ENCODE assay signal across 8 cellular contexts in genomic region chr7:2018786-2019692, GRCh38.
A peak's percentile ranks its signal among the peaks of the same experiment; 100 is the strongest.
DNase-seq lines count a peak whose midpoint lies in the region; ATAC-seq, FAIRE-seq and TF ChIP-seq lines count a peak whose summit lies in the region.

No MANE protein-coding gene starts in this region.

- H3K4me1 ChIP-seq in K562 (replicated peaks in 1 of 2; ENCODE audit: control insufficient read depth in 2 of 2, insufficient read depth in 2 of 2, low read length in 2 of 2) (peaks cover 51 to 70% of the 10 kb centered on the region in 2 experiments), right lobe of liver (no peaks in the 10 kb centered on the region), upper lobe of left lung (peaks cover 5 to 17% (median 14%) of the 10 kb centered on the region in 4 donors)

- peak overlapping the region; percentile 97 for H3K27ac ChIP-seq in K562 (ENCODE audit: extremely low read depth, low read depth, low read length)
- peak overlapping the region in 2 of 3 donors; percentile 33 to 54 for H3K27ac ChIP-seq in right lobe of liver
- peak overlapping the region; percentile 32 to 76 (median 69) for H3K27ac ChIP-seq in upper lobe of left lung

- H4K20me1 ChIP-seq in K562 (replicated peaks; ENCODE audit: control insufficient read depth, insufficient read depth, low read length) = no peaks in the 10 kb centered on the region

- no peaks in the 10 kb centered on the region for H3K9me1 ChIP-seq in K562 (ENCODE audit: control insufficient read depth, insufficient read depth, low read length)

- TF ChIP-seq CTCF in AG09319 (IDR thresholded peaks at IDR 0.05; ENCODE audit: low read depth, low read length) = no peak
- no peak for TF ChIP-seq CTCF in K562 (IDR thresholded peaks at IDR 0.05 in 2 of 3, conservative IDR thresholded peaks at IDR 0.05 in 1 of 3; ENCODE audit: insufficient read depth in 2 of 3, low read depth in 1 of 3, low read length in 3 of 3)
- TF ChIP-seq CTCF in right lobe of liver (IDR thresholded peaks at IDR 0.05) = no peak
- no peak for TF ChIP-seq CTCF in upper lobe of left lung (IDR thresholded peaks at IDR 0.05)

- DNase-seq in AG09319 (ENCODE audit: extremely low read depth, low read depth) (peak; percentile 69), HS-5 (ENCODE audit: low read depth) (peak; percentile 63), K562 (ENCODE audit: extremely low read depth in 1 of 4, low spot score in 3 of 4) (peak; percentile 79 to 97 (median 90)), right lobe of liver (peak; percentile 30 to 53 (median 42)), upper lobe of left lung (peak; percentile 44 to 78), NCI-H1048 (lab: John Stamatoyannopoulos, UW) (no peak), COLO668 (lab: John Stamatoyannopoulos, UW; ENCODE audit: unreplicated experiment) (no peak)
- DNase-seq in stimulated activated naive CD4-positive, alpha-beta T cell (lab: John Stamatoyannopoulos, UW) = no peak

- TF ChIP-seq EP300 in K562 (IDR thresholded peaks at IDR 0.05; ENCODE audit: low read length) (no peak), upper lobe of left lung (IDR thresholded peaks at IDR 0.05) (no peak)

- peak overlapping the region; percentile 75 for H3K4me2 ChIP-seq in K562 (ENCODE audit: insufficient read depth, low read length)

- 17% methylated on average over 29 of the region's 32 CpGs for WGBS in K562 (ENCODE audit: insufficient coverage, low coverage, missing lambda C conversion rate)
- 54% methylated on average over 13 of the region's 32 CpGs for WGBS in right lobe of liver (ENCODE audit: insufficient coverage, low coverage, low lambda C conversion rate, missing lambda C conversion rate)
- WGBS in upper lobe of left lung, 2 donors = 72 to 82% methylated on average over 26 to 31 of the region's 32 CpGs

- peak overlapping the region; percentile 77 for H2AFZ ChIP-seq in K562 (ENCODE audit: low read depth, low read length)

- H3K27me3 ChIP-seq in K562 (ENCODE audit: control insufficient read depth in 2 of 2, insufficient read depth in 2 of 2, low read length in 2 of 2) (no peaks in the 10 kb centered on the region), right lobe of liver (no peaks in the 10 kb centered on the region), upper lobe of left lung (no peaks in the 10 kb centered on the region)

- H3K4me3 ChIP-seq in K562 = no peak overlapping the region
- no peak overlapping the region for H3K4me3 ChIP-seq in right lobe of liver
- H3K4me3 ChIP-seq in upper lobe of left lung = peak overlapping the region in 1 of 4 donors; percentile 2

- peak; percentile 92 for FAIRE-seq in K562 (lab: Jason Lieb, UNC)

- ATAC-seq in K562 (peak; percentile 75), right lobe of liver (peak; percentile 39 to 59 (median 52)), upper lobe of left lung (ENCODE audit: low FRiP score in 2 of 2) (peak; percentile 32 to 85)

- TF ChIP-seq POLR2A in K562 (conservative IDR thresholded peaks at IDR 0.05) (no peak), right lobe of liver (IDR thresholded peaks at IDR 0.05) (no peak), upper lobe of left lung (IDR thresholded peaks at IDR 0.05) (peak in 1 of 4 donors; percentile 33)

- intact Hi-C loops in K562 (cut with micrococcal nuclease) = no loop called here
- intact Hi-C loops in right lobe of liver (cut with DNase I) = no loop called here

- peak in 1 of 2 experiments; percentile 17; a peak in 2 of 4 replicates for TF ChIP-seq RAD21 in K562 (CRISPR knock-in tag; conservative IDR thresholded peaks at IDR 0.05 in 1 of 2, IDR thresholded peaks at IDR 0.05 in 1 of 2)

- BruUV-seq in K562 (replicated peaks; lab: Mats Ljungman, UMichigan) = no TSS peak

- peaks cover 26% of the 10 kb centered on the region for H3K79me2 ChIP-seq in K562 (ENCODE audit: control insufficient read depth, insufficient read depth, low read length)

- H3K9me3 ChIP-seq in K562 (replicated peaks; ENCODE audit: control insufficient read depth, insufficient read depth, low read depth, low read length) (peaks cover under 1% of the 10 kb centered on the region), right lobe of liver (no peaks in the 10 kb centered on the region), upper lobe of left lung (no peaks in the 10 kb centered on the region)

- in situ Hi-C loops in K562 (cut with MboI) = no loop called here

- H3K36me3 ChIP-seq in K562 (ENCODE audit: control insufficient read depth, insufficient read depth, low read length) = no peaks in the 10 kb centered on the region; the same call in 2 of the 3 replicates
- H3K36me3 ChIP-seq in right lobe of liver = no peaks in the 10 kb centered on the region
- H3K36me3 ChIP-seq in upper lobe of left lung = peaks cover 0 to 3% (median 0%) of the 10 kb centered on the region in 4 donors

- POLR2A ChIA-PET in K562 (lab: Yijun Ruan, JAX) = interaction anchor here (0.6 to 1.2 kb wide), 5 partner anchors 11 to 486 kb away, joined by 3 to 4 read pairs (median 3); no protein-coding TSS in a partner anchor

- CTCF ChIA-PET in K562 (lab: Yijun Ruan, JAX; ENCODE audit: low intra/inter-chr PET ratio) = no interaction called here

- H3K9ac ChIP-seq in K562 (ENCODE audit: insufficient read depth in 1 of 2, low read depth in 2 of 2, low read length in 2 of 2) = peak overlapping the region; percentile 81 to 88

TF ChIP-seq in K562, 482 proteins besides CTCF, POLR2A, EP300 and RAD21 (continues in another document):
- peak; percentile 80 for TF ChIP-seq BRD4 (IDR thresholded peaks at IDR 0.05)
- TF ChIP-seq PCBP2 (IDR thresholded peaks at IDR 0.05; ENCODE audit: low read depth, low read length, poor library complexity, severe bottlenecking) = no peak
- TF ChIP-seq ZMIZ1 (IDR thresholded peaks at IDR 0.05; ENCODE audit: low read depth in 2 of 2, low read length in 2 of 2) = no peak
- TF ChIP-seq ZBTB17 (CRISPR knock-in tag; IDR thresholded peaks at IDR 0.05) = no peak
- no peak for TF ChIP-seq TCF3 (CRISPR knock-in tag; IDR thresholded peaks at IDR 0.05)
- no peak for TF ChIP-seq MECOM (CRISPR knock-in tag; IDR thresholded peaks at IDR 0.05)
- peak; percentile 74; the same call in 1 of the 2 replicates for TF ChIP-seq ZBTB7A (IDR thresholded peaks at IDR 0.05; ENCODE audit: borderline replicate concordance, control insufficient read depth, low read depth, low read length)
- no peak for TF ChIP-seq USF2 (CRISPR knock-in tag; IDR thresholded peaks at IDR 0.05)
- peak; percentile 73 for TF ChIP-seq NFRKB (IDR thresholded peaks at IDR 0.05; ENCODE audit: low read depth)
- TF ChIP-seq JUN (IDR thresholded peaks at IDR 0.05; ENCODE audit: borderline replicate concordance, low read depth, low read length) = peak; percentile 68; the same call in 1 of the 2 replicates
- TF ChIP-seq JUN (CRISPR knock-in tag; IDR thresholded peaks at IDR 0.05; ENCODE audit: borderline replicate concordance) = no peak
- TF ChIP-seq THAP12 (CRISPR knock-in tag; IDR thresholded peaks at IDR 0.05) = no peak
- TF ChIP-seq SIN3A (IDR thresholded peaks at IDR 0.05; ENCODE audit: borderline replicate concordance in 2 of 2, control insufficient read depth in 1 of 2, low read depth in 2 of 2, low read length in 2 of 2) = no peak
- TF ChIP-seq FOXM1 (IDR thresholded peaks at IDR 0.05; ENCODE audit: low read depth) = no peak
- 0 out of 2 replicates have a peak, but pooled peaks have one; percentile 33 for TF ChIP-seq FOXM1 (CRISPR knock-in tag; IDR thresholded peaks at IDR 0.05; ENCODE audit: low read depth)

Comparison
In these comparisons a context has a peak if more than half of its experiments do, and no peak if none do; other contexts are left out.
1. DNase-seq: peak in AG09319 (single experiment), HS-5 (single experiment), K562 (4 of 4), right lobe of liver (3 of 3) and upper lobe of left lung (2 of 2); none in NCI-H1048 (single experiment), COLO668 (single experiment) and stimulated activated naive CD4-positive, alpha-beta T cell (0 of 6).
2. H3K27ac ChIP-seq: peak in every context shown above with its lines; median percentile 97 in K562; 69 in upper lobe of left lung; 44 in right lobe of liver.
3. Peak in every context shown above with its lines, with median percentiles within 50 percentile points of each other: ATAC-seq.